1 cellular context compared by ENCODE assay signal in the genomic region with DNA sequence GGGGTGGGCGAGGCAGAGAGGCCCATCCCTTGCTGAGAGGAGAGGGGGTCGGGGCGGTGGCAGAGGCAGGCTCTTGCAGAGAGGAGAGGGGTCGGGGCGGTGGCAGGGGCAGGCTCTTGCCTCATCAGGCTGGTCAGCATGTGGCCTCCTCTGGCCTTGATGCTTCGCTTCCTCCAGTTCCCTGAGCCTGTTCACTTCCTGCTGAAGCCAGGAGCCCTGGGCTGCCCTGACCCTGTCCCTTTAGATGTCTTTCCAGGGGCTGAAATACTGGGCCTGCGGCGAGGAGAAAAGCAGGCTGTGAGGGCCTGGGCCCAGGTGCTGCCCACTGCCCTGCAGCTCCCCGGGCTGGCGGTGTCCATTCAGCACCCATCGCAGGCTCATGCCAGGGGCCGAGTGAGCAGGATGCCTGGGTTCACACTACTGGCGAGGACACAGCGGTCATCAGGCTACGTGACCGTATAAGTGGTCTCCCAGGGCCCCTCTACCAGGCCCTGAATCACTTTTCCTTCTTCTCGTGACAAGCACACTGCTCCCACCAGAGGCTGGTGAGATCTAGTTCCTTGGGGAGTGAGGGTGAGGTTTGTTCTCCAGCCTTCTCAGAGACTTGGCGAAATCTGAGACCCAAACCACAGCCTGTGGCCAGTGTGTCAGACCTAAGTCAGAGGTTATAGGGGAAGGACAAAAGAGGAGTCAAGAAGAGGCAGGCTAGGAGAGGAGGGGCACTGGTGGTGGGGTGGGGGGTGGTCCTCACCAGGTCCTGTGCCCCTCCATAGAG.
A peak's percentile ranks its signal among the peaks of the same experiment; 100 is the strongest.
TF ChIP-seq lines count a peak whose summit lies in the region.

No MANE protein-coding gene starts in this region.

TF ChIP-seq in K562, 482 proteins besides CTCF, POLR2A, EP300 and RAD21 (continued from another document and continues in another):
- TF ChIP-seq, protein P1, sequence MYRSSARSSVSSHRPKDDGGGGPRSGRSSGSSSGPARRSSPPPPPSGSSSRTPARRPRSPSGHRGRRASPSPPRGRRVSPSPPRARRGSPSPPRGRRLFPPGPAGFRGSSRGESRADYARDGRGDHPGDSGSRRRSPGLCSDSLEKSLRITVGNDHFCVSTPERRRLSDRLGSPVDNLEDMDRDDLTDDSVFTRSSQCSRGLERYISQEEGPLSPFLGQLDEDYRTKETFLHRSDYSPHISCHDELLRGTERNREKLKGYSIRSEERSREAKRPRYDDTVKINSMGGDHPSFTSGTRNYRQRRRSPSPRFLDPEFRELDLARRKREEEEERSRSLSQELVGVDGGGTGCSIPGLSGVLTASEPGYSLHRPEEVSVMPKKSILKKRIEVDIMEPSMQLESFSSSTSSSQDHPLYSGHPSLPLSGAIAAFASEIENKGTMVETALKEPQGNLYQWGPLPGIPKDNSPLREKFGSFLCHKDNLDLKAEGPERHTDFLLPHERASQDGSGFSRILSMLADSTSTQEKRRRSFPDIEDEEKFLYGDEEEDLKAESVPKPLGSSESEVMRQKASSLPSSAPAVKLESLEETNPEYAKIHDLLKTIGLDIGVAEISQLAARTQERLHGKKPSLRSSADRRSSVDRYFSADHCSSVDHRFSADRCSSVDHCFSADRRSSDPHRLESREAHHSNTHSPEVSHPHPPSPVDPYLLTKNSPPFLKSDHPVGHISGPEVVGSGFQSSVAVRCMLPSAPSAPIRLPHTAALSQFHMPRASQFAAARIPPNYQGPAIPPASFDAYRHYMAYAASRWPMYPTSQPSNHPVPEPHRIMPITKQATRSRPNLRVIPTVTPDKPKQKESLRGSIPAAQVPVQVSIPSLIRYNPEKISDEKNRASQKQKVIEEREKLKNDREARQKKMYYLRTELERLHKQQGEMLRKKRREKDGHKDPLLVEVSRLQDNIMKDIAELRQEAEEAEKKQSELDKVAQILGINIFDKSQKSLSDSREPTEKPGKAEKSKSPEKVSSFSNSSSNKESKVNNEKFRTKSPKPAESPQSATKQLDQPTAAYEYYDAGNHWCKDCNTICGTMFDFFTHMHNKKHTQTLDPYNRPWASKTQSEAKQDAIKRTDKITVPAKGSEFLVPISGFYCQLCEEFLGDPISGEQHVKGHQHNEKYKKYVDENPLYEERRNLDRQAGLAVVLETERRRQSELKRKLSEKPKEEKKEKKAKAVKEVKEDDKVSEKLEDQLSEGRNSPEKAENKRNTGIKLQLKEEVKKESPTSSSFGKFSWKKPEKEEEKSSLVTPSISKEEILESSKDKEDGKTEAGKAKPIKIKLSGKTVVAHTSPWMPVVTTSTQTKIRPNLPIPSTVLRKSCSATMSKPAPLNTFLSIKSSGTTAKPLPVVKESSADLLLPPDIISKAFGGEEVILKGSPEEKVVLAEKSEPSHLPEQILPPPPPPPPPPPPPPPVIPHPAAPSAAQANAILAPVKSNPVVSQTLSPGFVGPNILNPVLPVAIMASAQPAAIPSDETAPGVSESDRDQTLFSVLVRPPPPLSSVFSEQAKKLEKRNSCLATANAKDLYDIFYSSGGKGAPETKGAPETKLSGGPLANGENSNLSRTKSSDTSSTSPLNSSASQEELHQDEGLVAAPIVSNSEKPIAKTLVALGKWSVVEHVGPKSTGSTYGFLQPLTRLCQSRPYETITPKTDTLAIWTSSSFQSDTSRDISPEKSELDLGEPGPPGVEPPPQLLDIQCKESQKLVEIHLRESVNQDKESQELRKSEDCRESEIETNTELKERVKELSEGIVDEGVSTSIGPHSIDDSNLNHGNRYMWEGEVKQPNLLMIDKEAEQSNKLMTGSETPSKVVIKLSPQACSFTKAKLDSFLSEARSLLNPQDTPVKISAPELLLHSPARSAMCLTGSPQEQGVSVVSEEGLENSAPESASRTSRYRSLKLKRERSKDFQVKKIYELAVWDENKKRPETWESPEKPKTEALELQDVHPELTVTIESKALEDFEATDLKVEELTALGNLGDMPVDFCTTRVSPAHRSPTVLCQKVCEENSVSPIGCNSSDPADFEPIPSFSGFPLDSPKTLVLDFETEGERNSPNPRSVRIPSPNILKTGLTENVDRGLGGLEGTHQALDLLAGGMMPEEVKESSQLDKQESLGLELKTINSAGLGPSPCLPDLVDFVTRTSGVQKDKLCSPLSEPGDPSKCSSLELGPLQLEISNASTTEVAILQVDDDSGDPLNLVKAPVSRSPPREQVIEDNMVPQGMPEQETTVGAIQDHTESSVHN (IDR thresholded peaks at IDR 0.05; ENCODE audit: borderline replicate concordance in 1 of 2, low read depth in 1 of 2): no peak
- TF ChIP-seq, protein P2, sequence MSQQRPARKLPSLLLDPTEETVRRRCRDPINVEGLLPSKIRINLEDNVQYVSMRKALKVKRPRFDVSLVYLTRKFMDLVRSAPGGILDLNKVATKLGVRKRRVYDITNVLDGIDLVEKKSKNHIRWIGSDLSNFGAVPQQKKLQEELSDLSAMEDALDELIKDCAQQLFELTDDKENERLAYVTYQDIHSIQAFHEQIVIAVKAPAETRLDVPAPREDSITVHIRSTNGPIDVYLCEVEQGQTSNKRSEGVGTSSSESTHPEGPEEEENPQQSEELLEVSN (IDR thresholded peaks at IDR 0.05; ENCODE audit: borderline replicate concordance in 1 of 2, extremely low read depth in 1 of 2, insufficient read depth in 1 of 2, insufficient read length in 1 of 2, low read depth in 1 of 2, low read length in 1 of 2, poor library complexity in 1 of 2, severe bottlenecking in 1 of 2): no peak
- TF ChIP-seq ZNF384 (IDR thresholded peaks at IDR 0.05; ENCODE audit: low read depth, low read length) (no peak), NFIC (IDR thresholded peaks at IDR 0.05) (no peak), ERF (CRISPR knock-in tag; IDR thresholded peaks at IDR 0.05) (0 out of 2 replicates have a peak, but pooled peaks have one; percentile 59), ZFPM2 (CRISPR knock-in tag; IDR thresholded peaks at IDR 0.05) (no peak), SETDB1 (IDR thresholded peaks at IDR 0.05; ENCODE audit: low read length) (no peak), ZFP30 (CRISPR knock-in tag; IDR thresholded peaks at IDR 0.05; ENCODE audit: borderline replicate concordance) (no peak), JUND (IDR thresholded peaks at IDR 0.05; ENCODE audit: borderline replicate concordance, low read depth, low read length) (no peak), JUND (tag; IDR thresholded peaks at IDR 0.05; ENCODE audit: borderline replicate concordance, low read depth, low read length) (no peak), U2AF1 (optimal IDR thresholded peaks at IDR 0.05; ENCODE audit: low read depth, low read length) (no peak), RBFOX2 (IDR thresholded peaks at IDR 0.05; ENCODE audit: low read depth, low read length) (peak; percentile 43), ZNF696 (CRISPR knock-in tag; conservative IDR thresholded peaks at IDR 0.05) (no peak), PRMT5 (CRISPR knock-in tag; IDR thresholded peaks at IDR 0.05) (0 out of 2 replicates have a peak, but pooled peaks have one; percentile 41), MIER1 (IDR thresholded peaks at IDR 0.05; ENCODE audit: low read depth) (no peak), MBD2 (IDR thresholded peaks at IDR 0.05; ENCODE audit: borderline replicate concordance, low read depth) (no peak), BRF1 (IDR thresholded peaks at IDR 0.05; ENCODE audit: borderline replicate concordance, extremely low read depth, insufficient read length) (no peak), ZNF77 (CRISPR knock-in tag; IDR thresholded peaks at IDR 0.05) (peak; percentile 59; the same call in 1 of the 2 replicates), ELF4 (CRISPR knock-in tag; IDR thresholded peaks at IDR 0.05) (0 out of 2 replicates have a peak, but pooled peaks have one; percentile 3), ZNF57 (CRISPR knock-in tag; IDR thresholded peaks at IDR 0.05) (no peak), SMARCA5 (IDR thresholded peaks at IDR 0.05) (no peak), CC2D1A (IDR thresholded peaks at IDR 0.05) (no peak), CEBPG (CRISPR knock-in tag; IDR thresholded peaks at IDR 0.05) (peak; percentile 17; the same call in 1 of the 2 replicates), CEBPG (tag; conservative IDR thresholded peaks at IDR 0.05 in 1 of 2, IDR thresholded peaks at IDR 0.05 in 1 of 2) (no peak), RBBP5 (IDR thresholded peaks at IDR 0.05; ENCODE audit: borderline replicate concordance, insufficient read depth, low read length, poor library complexity, severe bottlenecking) (no peak)
- TF ChIP-seq, protein P3, sequence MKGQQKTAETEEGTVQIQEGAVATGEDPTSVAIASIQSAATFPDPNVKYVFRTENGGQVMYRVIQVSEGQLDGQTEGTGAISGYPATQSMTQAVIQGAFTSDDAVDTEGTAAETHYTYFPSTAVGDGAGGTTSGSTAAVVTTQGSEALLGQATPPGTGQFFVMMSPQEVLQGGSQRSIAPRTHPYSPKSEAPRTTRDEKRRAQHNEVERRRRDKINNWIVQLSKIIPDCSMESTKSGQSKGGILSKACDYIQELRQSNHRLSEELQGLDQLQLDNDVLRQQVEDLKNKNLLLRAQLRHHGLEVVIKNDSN (CRISPR knock-in tag; IDR thresholded peaks at IDR 0.05): no peak
- TF ChIP-seq, protein P4, sequence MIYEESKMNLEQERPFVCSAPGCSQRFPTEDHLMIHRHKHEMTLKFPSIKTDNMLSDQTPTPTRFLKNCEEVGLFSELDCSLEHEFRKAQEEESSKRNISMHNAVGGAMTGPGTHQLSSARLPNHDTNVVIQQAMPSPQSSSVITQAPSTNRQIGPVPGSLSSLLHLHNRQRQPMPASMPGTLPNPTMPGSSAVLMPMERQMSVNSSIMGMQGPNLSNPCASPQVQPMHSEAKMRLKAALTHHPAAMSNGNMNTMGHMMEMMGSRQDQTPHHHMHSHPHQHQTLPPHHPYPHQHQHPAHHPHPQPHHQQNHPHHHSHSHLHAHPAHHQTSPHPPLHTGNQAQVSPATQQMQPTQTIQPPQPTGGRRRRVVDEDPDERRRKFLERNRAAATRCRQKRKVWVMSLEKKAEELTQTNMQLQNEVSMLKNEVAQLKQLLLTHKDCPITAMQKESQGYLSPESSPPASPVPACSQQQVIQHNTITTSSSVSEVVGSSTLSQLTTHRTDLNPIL (CRISPR knock-in tag; IDR thresholded peaks at IDR 0.05): no peak
- TF ChIP-seq, protein P5, sequence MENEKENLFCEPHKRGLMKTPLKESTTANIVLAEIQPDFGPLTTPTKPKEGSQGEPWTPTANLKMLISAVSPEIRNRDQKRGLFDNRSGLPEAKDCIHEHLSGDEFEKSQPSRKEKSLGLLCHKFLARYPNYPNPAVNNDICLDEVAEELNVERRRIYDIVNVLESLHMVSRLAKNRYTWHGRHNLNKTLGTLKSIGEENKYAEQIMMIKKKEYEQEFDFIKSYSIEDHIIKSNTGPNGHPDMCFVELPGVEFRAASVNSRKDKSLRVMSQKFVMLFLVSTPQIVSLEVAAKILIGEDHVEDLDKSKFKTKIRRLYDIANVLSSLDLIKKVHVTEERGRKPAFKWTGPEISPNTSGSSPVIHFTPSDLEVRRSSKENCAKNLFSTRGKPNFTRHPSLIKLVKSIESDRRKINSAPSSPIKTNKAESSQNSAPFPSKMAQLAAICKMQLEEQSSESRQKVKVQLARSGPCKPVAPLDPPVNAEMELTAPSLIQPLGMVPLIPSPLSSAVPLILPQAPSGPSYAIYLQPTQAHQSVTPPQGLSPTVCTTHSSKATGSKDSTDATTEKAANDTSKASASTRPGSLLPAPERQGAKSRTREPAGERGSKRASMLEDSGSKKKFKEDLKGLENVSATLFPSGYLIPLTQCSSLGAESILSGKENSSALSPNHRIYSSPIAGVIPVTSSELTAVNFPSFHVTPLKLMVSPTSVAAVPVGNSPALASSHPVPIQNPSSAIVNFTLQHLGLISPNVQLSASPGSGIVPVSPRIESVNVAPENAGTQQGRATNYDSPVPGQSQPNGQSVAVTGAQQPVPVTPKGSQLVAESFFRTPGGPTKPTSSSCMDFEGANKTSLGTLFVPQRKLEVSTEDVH (IDR thresholded peaks at IDR 0.05; ENCODE audit: low read depth, partially characterized antibody): no peak
- TF ChIP-seq, protein P6, sequence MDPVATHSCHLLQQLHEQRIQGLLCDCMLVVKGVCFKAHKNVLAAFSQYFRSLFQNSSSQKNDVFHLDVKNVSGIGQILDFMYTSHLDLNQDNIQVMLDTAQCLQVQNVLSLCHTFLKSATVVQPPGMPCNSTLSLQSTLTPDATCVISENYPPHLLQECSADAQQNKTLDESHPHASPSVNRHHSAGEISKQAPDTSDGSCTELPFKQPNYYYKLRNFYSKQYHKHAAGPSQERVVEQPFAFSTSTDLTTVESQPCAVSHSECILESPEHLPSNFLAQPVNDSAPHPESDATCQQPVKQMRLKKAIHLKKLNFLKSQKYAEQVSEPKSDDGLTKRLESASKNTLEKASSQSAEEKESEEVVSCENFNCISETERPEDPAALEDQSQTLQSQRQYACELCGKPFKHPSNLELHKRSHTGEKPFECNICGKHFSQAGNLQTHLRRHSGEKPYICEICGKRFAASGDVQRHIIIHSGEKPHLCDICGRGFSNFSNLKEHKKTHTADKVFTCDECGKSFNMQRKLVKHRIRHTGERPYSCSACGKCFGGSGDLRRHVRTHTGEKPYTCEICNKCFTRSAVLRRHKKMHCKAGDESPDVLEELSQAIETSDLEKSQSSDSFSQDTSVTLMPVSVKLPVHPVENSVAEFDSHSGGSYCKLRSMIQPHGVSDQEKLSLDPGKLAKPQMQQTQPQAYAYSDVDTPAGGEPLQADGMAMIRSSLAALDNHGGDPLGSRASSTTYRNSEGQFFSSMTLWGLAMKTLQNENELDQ (CRISPR knock-in tag; IDR thresholded peaks at IDR 0.05; ENCODE audit: borderline replicate concordance): no peak
- TF ChIP-seq, protein P7, sequence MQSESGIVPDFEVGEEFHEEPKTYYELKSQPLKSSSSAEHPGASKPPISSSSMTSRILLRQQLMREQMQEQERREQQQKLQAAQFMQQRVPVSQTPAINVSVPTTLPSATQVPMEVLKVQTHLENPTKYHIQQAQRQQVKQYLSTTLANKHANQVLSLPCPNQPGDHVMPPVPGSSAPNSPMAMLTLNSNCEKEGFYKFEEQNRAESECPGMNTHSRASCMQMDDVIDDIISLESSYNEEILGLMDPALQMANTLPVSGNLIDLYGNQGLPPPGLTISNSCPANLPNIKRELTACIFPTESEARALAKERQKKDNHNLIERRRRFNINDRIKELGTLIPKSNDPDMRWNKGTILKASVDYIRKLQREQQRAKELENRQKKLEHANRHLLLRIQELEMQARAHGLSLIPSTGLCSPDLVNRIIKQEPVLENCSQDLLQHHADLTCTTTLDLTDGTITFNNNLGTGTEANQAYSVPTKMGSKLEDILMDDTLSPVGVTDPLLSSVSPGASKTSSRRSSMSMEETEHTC (IDR thresholded peaks at IDR 0.05): no peak
- TF ChIP-seq, protein P8, sequence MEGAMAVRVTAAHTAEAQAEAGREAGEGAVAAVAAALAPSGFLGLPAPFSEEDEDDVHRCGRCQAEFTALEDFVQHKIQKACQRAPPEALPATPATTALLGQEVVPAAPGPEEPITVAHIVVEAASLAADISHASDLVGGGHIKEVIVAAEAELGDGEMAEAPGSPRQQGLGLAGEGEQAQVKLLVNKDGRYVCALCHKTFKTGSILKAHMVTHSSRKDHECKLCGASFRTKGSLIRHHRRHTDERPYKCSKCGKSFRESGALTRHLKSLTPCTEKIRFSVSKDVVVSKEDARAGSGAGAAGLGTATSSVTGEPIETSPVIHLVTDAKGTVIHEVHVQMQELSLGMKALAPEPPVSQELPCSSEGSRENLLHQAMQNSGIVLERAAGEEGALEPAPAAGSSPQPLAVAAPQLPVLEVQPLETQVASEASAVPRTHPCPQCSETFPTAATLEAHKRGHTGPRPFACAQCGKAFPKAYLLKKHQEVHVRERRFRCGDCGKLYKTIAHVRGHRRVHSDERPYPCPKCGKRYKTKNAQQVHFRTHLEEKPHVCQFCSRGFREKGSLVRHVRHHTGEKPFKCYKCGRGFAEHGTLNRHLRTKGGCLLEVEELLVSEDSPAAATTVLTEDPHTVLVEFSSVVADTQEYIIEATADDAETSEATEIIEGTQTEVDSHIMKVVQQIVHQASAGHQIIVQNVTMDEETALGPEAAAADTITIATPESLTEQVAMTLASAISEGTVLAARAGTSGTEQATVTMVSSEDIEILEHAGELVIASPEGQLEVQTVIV (CRISPR knock-in tag; IDR thresholded peaks at IDR 0.05; ENCODE audit: borderline replicate concordance): peak; percentile 61; the same call in 1 of the 2 replicates
- TF ChIP-seq, protein P9, sequence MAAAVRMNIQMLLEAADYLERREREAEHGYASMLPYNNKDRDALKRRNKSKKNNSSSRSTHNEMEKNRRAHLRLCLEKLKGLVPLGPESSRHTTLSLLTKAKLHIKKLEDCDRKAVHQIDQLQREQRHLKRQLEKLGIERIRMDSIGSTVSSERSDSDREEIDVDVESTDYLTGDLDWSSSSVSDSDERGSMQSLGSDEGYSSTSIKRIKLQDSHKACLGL (CRISPR knock-in tag; IDR thresholded peaks at IDR 0.05; ENCODE audit: borderline replicate concordance, poor library complexity, severe bottlenecking): no peak
